20 cellular contexts compared by ENCODE assay signal in the genomic region with DNA sequence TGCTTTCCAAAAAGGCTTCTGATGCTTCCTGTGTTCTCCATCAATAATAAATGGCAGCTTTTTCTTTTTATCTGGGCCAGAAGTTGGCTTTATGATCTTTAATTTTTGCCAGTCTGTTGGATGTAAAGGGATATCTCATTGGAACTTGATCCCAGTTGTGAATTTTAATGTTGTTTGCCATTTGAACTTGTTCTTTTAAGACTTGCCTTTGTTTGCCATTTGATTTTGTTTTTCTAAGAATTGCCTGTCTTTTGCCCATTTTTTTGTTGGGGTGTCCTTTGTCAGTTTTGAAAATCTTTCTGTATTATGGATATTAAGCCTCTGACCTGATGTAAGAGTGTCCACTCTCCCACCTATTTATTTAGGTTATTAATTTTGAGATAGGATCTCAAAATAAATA.
"Had no signal": no experiment of that assay in that cellular context is flagged by ENCODE, and none has a peak within 500 bp of the region (broad histone marks: within the 10 kb centered on the region; RNA-seq: fewer than 3 reads in every experiment).

No MANE protein-coding gene starts in this region.

- H3K36me3 Mint-ChIP-seq: natural killer cell treated with Interleukin-12 subunit alpha and Interleukin-12 subunit beta and Interleukin-15 and Interleukin-18, amount 100 ng/mL, for 72 hours had no signal

- DNase-seq: activated CD4-positive, alpha-beta memory T cell treated with anti-CD3 and anti-CD28 coated beads for 36 hours; activated gamma-delta T cell treated with Interleukin-2 at 50 U/mL for 16 hours; amniotic stem cell; dermis blood vessel endothelial cell; effector memory CD4-positive, alpha-beta T cell; mesenchymal stem cell; sigmoid colon; spleen; stimulated activated naive CD4-positive, alpha-beta T cell; SW 1271; transverse colon; WERI-Rb-1 had no signal

- H3K27ac Mint-ChIP-seq: activated CD4-positive, alpha-beta memory T cell treated with anti-CD3 and anti-CD28 coated beads for 36 hours; activated naive CD4-positive, alpha-beta T cell treated with anti-CD3 and anti-CD28 coated beads, Interleukin-2, amount 50 U/mL, for 72 hours; activated T-helper 1 cell treated with anti-CD3 and anti-CD28 coated beads, Interleukin-12 subunit alpha, Interleukin-12 subunit beta, Interleukin-2, Interleukin-4 antibody, amounts not matched to agents 30 ng/mL and 10 ng/mL and 1 ng/mL, durations not matched to agents 14 hours and 24 hours and 36 hours; natural killer cell treated with Interleukin-12 subunit alpha and Interleukin-12 subunit beta and Interleukin-15 and Interleukin-18, amount 100 ng/mL, for 72 hours had no signal

- H3K27me3 ChIP-seq: hepatocyte, neutrophil, sigmoid colon, spleen, suprapubic skin, transverse colon, vagina had no signal

- H3K27ac ChIP-seq: hepatocyte, neutrophil, parathyroid adenoma, sigmoid colon, spleen, suprapubic skin, transverse colon, vagina, WERI-Rb-1 had no signal

- H2AFZ ChIP-seq: hepatocyte, parathyroid adenoma had no signal

- H3K36me3 ChIP-seq: neutrophil, sigmoid colon, suprapubic skin, transverse colon, vagina had no signal

- H3K27me3 Mint-ChIP-seq: activated CD4-positive, alpha-beta memory T cell treated with anti-CD3 and anti-CD28 coated beads for 36 hours; natural killer cell treated with Interleukin-12 subunit alpha and Interleukin-12 subunit beta and Interleukin-15 and Interleukin-18, amount 100 ng/mL, for 72 hours had no signal

- H3K9me3 Mint-ChIP-seq: activated CD4-positive, alpha-beta memory T cell treated with anti-CD3 and anti-CD28 coated beads for 36 hours; activated naive CD4-positive, alpha-beta T cell treated with anti-CD3 and anti-CD28 coated beads, Interleukin-2, amount 50 U/mL, for 72 hours; activated T-helper 1 cell treated with anti-CD3 and anti-CD28 coated beads, Interleukin-12 subunit alpha, Interleukin-12 subunit beta, Interleukin-2, Interleukin-4 antibody, amounts not matched to agents 30 ng/mL and 10 ng/mL and 1 ng/mL, durations not matched to agents 14 hours and 24 hours and 36 hours; natural killer cell treated with Interleukin-12 subunit alpha and Interleukin-12 subunit beta and Interleukin-15 and Interleukin-18, amount 100 ng/mL, for 72 hours had no signal

- H3K4me3 ChIP-seq: hepatocyte, sigmoid colon, spleen, suprapubic skin, transverse colon, vagina had no signal

- H3K9me3 ChIP-seq: neutrophil, sigmoid colon, spleen, suprapubic skin, transverse colon, vagina had no signal

- H3K4me3 Mint-ChIP-seq: activated CD4-positive, alpha-beta memory T cell treated with anti-CD3 and anti-CD28 coated beads for 36 hours; activated T-helper 1 cell treated with anti-CD3 and anti-CD28 coated beads, Interleukin-12 subunit alpha, Interleukin-12 subunit beta, Interleukin-2, Interleukin-4 antibody, amounts not matched to agents 30 ng/mL and 10 ng/mL and 1 ng/mL, durations not matched to agents 14 hours and 24 hours and 36 hours; natural killer cell treated with Interleukin-12 subunit alpha and Interleukin-12 subunit beta and Interleukin-15 and Interleukin-18, amount 100 ng/mL, for 72 hours had no signal

- ATAC-seq: activated naive CD4-positive, alpha-beta T cell treated with anti-CD3 and anti-CD28 coated beads, Interleukin-2, amount 50 U/mL, for 72 hours; natural killer cell treated with Interleukin-12 subunit alpha and Interleukin-12 subunit beta and Interleukin-15 and Interleukin-18, amount 100 ng/mL, for 72 hours had no signal

- H3K4me2 ChIP-seq: hepatocyte had no signal
